ENCODE assay signal across 10 cellular contexts in genomic region chr9:71764438-71764837, GRCh38. TPM values are rescaled to one million over a fixed set of nuclear protein-coding genes. Genes with fewer than 3 reads are reported as not detected.
DNase-seq lines count a peak whose midpoint lies in the region; ATAC-seq and TF ChIP-seq lines count a peak whose summit lies in the region.
"Had no signal": no experiment of that assay in that cellular context is flagged by ENCODE, and none has a peak within 500 bp of the region (broad histone marks: within the 10 kb centered on the region; RNA-seq: fewer than 3 reads in every experiment).

No MANE protein-coding gene starts in this region.

- no peaks in the 10 kb centered on the region for H3K27me3 Mint-ChIP-seq in chondrocyte (ENCODE audit: low read depth)
- H3K27me3 Mint-ChIP-seq in naive thymus-derived CD4-positive, alpha-beta T cell = no peaks in the 10 kb centered on the region

- H3K4me3 Mint-ChIP-seq in chondrocyte (ENCODE audit: unreplicated experiment) = peak overlapping the region; percentile 28
- peak overlapping the region; percentile 70 to 99 (median 94) for H3K4me3 Mint-ChIP-seq in naive thymus-derived CD4-positive, alpha-beta T cell

- H3K9me3 ChIP-seq in AG04450 (ENCODE audit: control insufficient read depth, insufficient read depth, low read length) = no peaks in the 10 kb centered on the region; the same call in 1 of the 2 replicates
- no peaks in the 10 kb centered on the region for H3K9me3 ChIP-seq in naive thymus-derived CD4-positive, alpha-beta T cell (ENCODE audit: control insufficient read depth in 2 of 3, low read length in 3 of 3)
- no peaks in the 10 kb centered on the region for H3K9me3 ChIP-seq in MG63
- H3K9me3 ChIP-seq: right atrium auricular region had no signal

- H3K27ac Mint-ChIP-seq in chondrocyte (ENCODE audit: unreplicated experiment) = peak overlapping the region; percentile 83
- H3K27ac Mint-ChIP-seq in naive thymus-derived CD4-positive, alpha-beta T cell = peak overlapping the region; percentile 11 to 98 (median 72)

- intact Hi-C loops in naive thymus-derived CD4-positive, alpha-beta T cell (cut with micrococcal nuclease) = loop anchor here (10.0 kb wide), 4 partner anchors 50 to 1390 kb away; partner anchors contain the start of genes TMC1 (in 2 of the 2) and ANXA1 (in 1 of the 2)

- H3K4me1 ChIP-seq in naive thymus-derived CD4-positive, alpha-beta T cell (ENCODE audit: control insufficient read depth in 2 of 2, insufficient read depth in 2 of 2, low read length in 2 of 2) = peaks cover 32 to 55% of the 10 kb centered on the region in 2 donors

- no peaks in the 10 kb centered on the region for H3K27me3 ChIP-seq in AG04450 (ENCODE audit: control insufficient read depth, insufficient read depth, low read length)
- no peaks in the 10 kb centered on the region for H3K27me3 ChIP-seq in naive thymus-derived CD4-positive, alpha-beta T cell (ENCODE audit: control insufficient read depth in 2 of 2, insufficient read depth in 2 of 2, low read length in 2 of 2)
- H3K27me3 ChIP-seq in MG63 = no peaks in the 10 kb centered on the region
- H3K27me3 ChIP-seq: right atrium auricular region had no signal

- no peaks in the 10 kb centered on the region for H3K36me3 Mint-ChIP-seq in chondrocyte (ENCODE audit: low read depth)
- H3K36me3 Mint-ChIP-seq in naive thymus-derived CD4-positive, alpha-beta T cell = peaks cover 0 to 15% (median 0%) of the 10 kb centered on the region in 5 donors

- POLR2A ChIA-PET in AG04450 (lab: Yijun Ruan, JAX) = interaction anchor here (1.8 kb wide), 1 partner anchor 81 kb away, joined by 3 read pairs; no protein-coding TSS in a partner anchor
- POLR2A ChIA-PET in naive thymus-derived CD4-positive, alpha-beta T cell (lab: Charles Lee) = interaction anchor here (0.7 to 3.2 kb wide), 3 partner anchors 10 to 55 kb away, joined by 3 to 16 read pairs (median 4); no protein-coding TSS in a partner anchor

- no peaks in the 10 kb centered on the region for H3K9me3 Mint-ChIP-seq in chondrocyte (ENCODE audit: low read depth)
- H3K9me3 Mint-ChIP-seq in naive thymus-derived CD4-positive, alpha-beta T cell = peaks cover 0 to 3% (median 0%) of the 10 kb centered on the region in 11 donors

- H3K4me1 Mint-ChIP-seq in chondrocyte (ENCODE audit: low read depth) = peaks cover 69% of the 10 kb centered on the region
- peaks cover 55 to 76% (median 68%) of the 10 kb centered on the region in 7 donors for H3K4me1 Mint-ChIP-seq in naive thymus-derived CD4-positive, alpha-beta T cell

- DNase-seq in AG04450 (ENCODE audit: low read depth, low spot score) = no peak
- no peak for DNase-seq in HFF-Myc (ENCODE audit: extremely low read depth, low read depth)
- no peak for DNase-seq in chondrocyte (ENCODE audit: low spot score)
- no peak for DNase-seq in naive thymus-derived CD4-positive, alpha-beta T cell
- no peak for DNase-seq in stimulated activated CD8-positive, alpha-beta memory T cell treated with anti-CD3 and anti-CD28 coated beads, Interleukin-4, amount 100 ng/mL, for 48 hours
- no peak for DNase-seq in MG63
- no peak for DNase-seq in left lobe of liver (ENCODE audit: low spot score)
- DNase-seq in iPS-NIHi7 (ENCODE audit: extremely low spot score) = no peak
- DNase-seq: DMS79 treated with DMSO at 0.1 percent for 48 hours had no signal

- CTCF ChIA-PET in AG04450 (lab: Charles Lee) = interaction anchor here (0.6 to 1.0 kb wide), 6 partner anchors 37 to 551 kb away, joined by 3 to 4 read pairs (median 4); no protein-coding TSS in a partner anchor
- CTCF ChIA-PET in naive thymus-derived CD4-positive, alpha-beta T cell (lab: Charles Lee) = interaction anchor here (1.4 kb wide), 1 partner anchor 54 kb away, joined by 4 read pairs; no protein-coding TSS in a partner anchor

- TF ChIP-seq CTCF in AG04450 (IDR thresholded peaks at IDR 0.05; ENCODE audit: low read depth, low read length) (no peak), HFF-Myc (IDR thresholded peaks at IDR 0.05; ENCODE audit: low read depth, low read length, missing control alignments) (no peak), chondrocyte (IDR thresholded peaks at IDR 0.05) (no peak)

- H3K4me3 ChIP-seq in AG04450 (ENCODE audit: low read depth, low read length) = peak overlapping the region; percentile 33; the same call in 1 of the 2 replicates
- H3K4me3 ChIP-seq in HFF-Myc (replicated peaks; ENCODE audit: low read depth, low read length) = peak overlapping the region; percentile 17
- H3K4me3 ChIP-seq in naive thymus-derived CD4-positive, alpha-beta T cell (ENCODE audit: low read length) = peak overlapping the region; percentile 8
- no peak overlapping the region for H3K4me3 ChIP-seq in MG63
- H3K4me3 ChIP-seq: right atrium auricular region had no signal

- H3K36me3 ChIP-seq in naive thymus-derived CD4-positive, alpha-beta T cell (ENCODE audit: control insufficient read depth in 2 of 3, insufficient read depth in 3 of 3, low read length in 3 of 3) = no peaks in the 10 kb centered on the region
- no peaks in the 10 kb centered on the region for H3K36me3 ChIP-seq in MG63
- H3K36me3 ChIP-seq: right atrium auricular region had no signal

- no peak for ATAC-seq in naive thymus-derived CD4-positive, alpha-beta T cell
- no peak for ATAC-seq in left lobe of liver

- peak overlapping the region; percentile 11 for H3K27ac ChIP-seq in AG04450 (ENCODE audit: low read depth, low read length)
- H3K27ac ChIP-seq in naive thymus-derived CD4-positive, alpha-beta T cell (ENCODE audit: low read depth, low read length) = peak overlapping the region; percentile 95
- H3K27ac ChIP-seq: right atrium auricular region had no signal

RNA-seq across cellular contexts. Expression of gene CEMIP2, which starts 3.9 kb away (rescaled TPM):
- 54.4 and 57.0 TPM in 2 replicates for polyA plus RNA-seq in AG04450 (2011; rRNA removed)
- polyA minus RNA-seq in AG04450 (2011; rRNA and poly(A)+ RNA removed) = 124 and 152 TPM in 2 replicates
- 23.3 to 24.4 TPM (median 23.7 TPM) in 3 replicates for total RNA-seq in chondrocyte
- total RNA-seq in naive thymus-derived CD4-positive, alpha-beta T cell = 100 to 1,000 TPM in 3 of 5 experiments, 10 to 100 TPM in 2; 69.5 to 183 (median 103) TPM
- polyA plus RNA-seq in naive thymus-derived CD4-positive, alpha-beta T cell = 10 to 100 TPM; 17.6 to 29.6 TPM
- total RNA-seq in MG63 (2014; rRNA removed; shearing (Covaris generic); ENCODE audit: low replicate concordance) = 0.30 and 7.8 TPM in 2 replicates
- total RNA-seq in left lobe of liver = 43.3 TPM
